In genomic region chr11:1245717-1246116, GRCh38 we compare ENCODE assay signal across 13 cellular contexts. TPM values are rescaled to one million over a fixed set of nuclear protein-coding genes. Genes with fewer than 3 reads are reported as not detected.
DNase-seq lines count a peak whose midpoint lies in the region; ATAC-seq, FAIRE-seq and TF ChIP-seq lines count a peak whose summit lies in the region.
"Not testable (repeated sequence)": the region's sequence is repeated elsewhere in the genome, so short reads cannot be mapped to it uniquely, and the experiment has no call there.
"Had no signal": no experiment of that assay in that cellular context is flagged by ENCODE, and none has a peak within 500 bp of the region (broad histone marks: within the 10 kb centered on the region; RNA-seq: fewer than 3 reads in every experiment).

No MANE protein-coding gene starts in this region.

- intact Hi-C loops in K562 (cut with micrococcal nuclease); Right ventricle myocardium inferior (cut with DNase I); mucosa of descending colon (cut with DNase I, micrococcal nuclease): not testable (repeated sequence)

- not testable (repeated sequence) for H2AK5ac ChIP-seq in neuronal stem cell (ENCODE audit: low read depth, low read length)

- H3K14ac ChIP-seq in neuronal stem cell (ENCODE audit: low read length) = not testable (repeated sequence)

- WGBS in K562 (ENCODE audit: insufficient coverage, low coverage, missing lambda C conversion rate) = 12% methylated on average over 9 of the region's 14 CpGs
- no CpG with 5 or more reads among the region's 14 CpGs for WGBS in neuronal stem cell (ENCODE audit: extremely low coverage in 2 of 2, insufficient read length in 2 of 2, insufficient replicate concordance in 1 of 2), 2 donors

- H3K9ac ChIP-seq in K562 (ENCODE audit: insufficient read depth in 1 of 2, low read depth in 2 of 2, low read length in 2 of 2) = not testable (repeated sequence)
- H3K9ac ChIP-seq in neuronal stem cell (ENCODE audit: low read depth, low read length, poor library complexity) = peak overlapping the region; percentile 70

- not testable (repeated sequence) for H3K4ac ChIP-seq in neuronal stem cell (ENCODE audit: low read length)

- H2AFZ ChIP-seq in K562 (ENCODE audit: low read depth, low read length); neuronal stem cell (ENCODE audit: low read length): not testable (repeated sequence)

- not testable (repeated sequence) for H4K20me1 ChIP-seq in K562 (replicated peaks; ENCODE audit: control insufficient read depth, insufficient read depth, low read length)

- H3K9me3 ChIP-seq in K562 (replicated peaks; ENCODE audit: control insufficient read depth, insufficient read depth, low read depth, low read length); mucosa of descending colon; neuronal stem cell (replicated peaks in 1 of 2; ENCODE audit: control insufficient read depth in 2 of 2, insufficient read depth in 1 of 2, low read depth in 1 of 2, low read length in 2 of 2): not testable (repeated sequence)

- not testable (repeated sequence) for H3K27ac ChIP-seq in K562 (ENCODE audit: extremely low read depth, low read depth, low read length); neuronal stem cell (replicated peaks; ENCODE audit: low read length)

- not testable (repeated sequence) for H2BK12ac ChIP-seq in neuronal stem cell (ENCODE audit: low read length)

- H2BK15ac ChIP-seq in neuronal stem cell (ENCODE audit: low read length) = not testable (repeated sequence)

- not testable (repeated sequence) for H3K36me3 ChIP-seq in K562 (ENCODE audit: control insufficient read depth, insufficient read depth, low read length); mucosa of descending colon (ENCODE audit: low read depth); neuronal stem cell (replicated peaks in 1 of 2; ENCODE audit: control insufficient read depth in 2 of 2, insufficient read depth in 2 of 2, low read length in 2 of 2)

- not testable (repeated sequence) for H2BK120ac ChIP-seq in neuronal stem cell (ENCODE audit: low read depth, low read length)

- not testable (repeated sequence) for H4K8ac ChIP-seq in neuronal stem cell (ENCODE audit: low read depth, low read length)

- not testable (repeated sequence) for H3K23ac ChIP-seq in neuronal stem cell (ENCODE audit: low read depth, low read length, poor library complexity)

- not testable (repeated sequence) for H3K9me1 ChIP-seq in K562 (ENCODE audit: control insufficient read depth, insufficient read depth, low read length)

- CTCF ChIA-PET in K562 (lab: Yijun Ruan, JAX; ENCODE audit: low intra/inter-chr PET ratio) = not testable (repeated sequence)

- BruUV-seq in K562 (replicated peaks; lab: Mats Ljungman, UMichigan) = not testable (repeated sequence)

- H3K27me3 ChIP-seq in K562 (ENCODE audit: control insufficient read depth in 2 of 2, insufficient read depth in 2 of 2, low read length in 2 of 2); neuronal stem cell (ENCODE audit: control insufficient read depth in 3 of 3, insufficient read depth in 3 of 3, low read depth in 1 of 3, low read length in 3 of 3): not testable (repeated sequence)

- not testable (repeated sequence) for H3K4me1 ChIP-seq in K562 (replicated peaks in 1 of 2; ENCODE audit: control insufficient read depth in 2 of 2, insufficient read depth in 2 of 2, low read length in 2 of 2); mucosa of descending colon (ENCODE audit: low read depth); neuronal stem cell (ENCODE audit: control insufficient read depth in 2 of 2, insufficient read depth in 1 of 2, low read depth in 1 of 2, low read length in 2 of 2)

- FAIRE-seq in K562 (lab: Jason Lieb, UNC) = not testable (repeated sequence)

- H3K18ac ChIP-seq in neuronal stem cell (ENCODE audit: low read length) = not testable (repeated sequence)

- in situ Hi-C loops in K562 (cut with MboI) = not testable (repeated sequence)

- H2BK5ac ChIP-seq in neuronal stem cell (ENCODE audit: low read length) = not testable (repeated sequence)

- not testable (repeated sequence) for DNase-seq in K562 (ENCODE audit: extremely low read depth in 1 of 4, low spot score in 3 of 4); neuronal stem cell (ENCODE audit: low spot score)
- DNase-seq in Right ventricle myocardium inferior (ENCODE audit: missing footprints) (peak; percentile 5), mucosa of descending colon (peak in 1 of 3 donors; percentile 51)

- H3K4me2 ChIP-seq in K562 (ENCODE audit: insufficient read depth, low read length); neuronal stem cell (ENCODE audit: insufficient read depth, low read length, poor library complexity, severe bottlenecking): not testable (repeated sequence)

- not testable (repeated sequence) for ATAC-seq in K562, Right ventricle myocardium inferior
- ATAC-seq in mucosa of descending colon = peak; percentile 35

- H3K4me3 ChIP-seq in K562; mucosa of descending colon; neuronal stem cell (ENCODE audit: low read length in 2 of 2): not testable (repeated sequence)

- TF ChIP-seq EP300 in K562 (IDR thresholded peaks at IDR 0.05; ENCODE audit: low read length) = not testable (repeated sequence)

- H3K79me1 ChIP-seq in neuronal stem cell (ENCODE audit: low read depth, low read length) = not testable (repeated sequence)

- not testable (repeated sequence) for H3K79me2 ChIP-seq in K562 (ENCODE audit: control insufficient read depth, insufficient read depth, low read length)

- not testable (repeated sequence) for H4K91ac ChIP-seq in neuronal stem cell (ENCODE audit: low read depth, low read length, poor library complexity)

- not testable (repeated sequence) for TF ChIP-seq POLR2A in K562 (conservative IDR thresholded peaks at IDR 0.05)

- POLR2A ChIA-PET in K562 (lab: Yijun Ruan, JAX) = not testable (repeated sequence)

- TF ChIP-seq RAD21 in K562 (CRISPR knock-in tag; conservative IDR thresholded peaks at IDR 0.05 in 1 of 2, IDR thresholded peaks at IDR 0.05 in 1 of 2) = not testable (repeated sequence)

- TF ChIP-seq CTCF in K562 (IDR thresholded peaks at IDR 0.05 in 2 of 3, conservative IDR thresholded peaks at IDR 0.05 in 1 of 3; ENCODE audit: insufficient read depth in 2 of 3, low read depth in 1 of 3, low read length in 3 of 3); mucosa of descending colon (IDR thresholded peaks at IDR 0.05): not testable (repeated sequence)

TF ChIP-seq in K562, 482 proteins besides CTCF, POLR2A, EP300 and RAD21:
- peak; percentile 83; the same call in 1 of the 2 replicates for TF ChIP-seq ZBTB9 (CRISPR knock-in tag; IDR thresholded peaks at IDR 0.05)

RNA-seq across cellular contexts. Expression of gene MUC5B, which starts 22.9 kb away (rescaled TPM):
- total RNA-seq in K562 (2011; cell fraction: chromatin; rRNA removed; ENCODE audit: low replicate concordance) = not detected in 2 replicates
- total RNA-seq in K562 (2011; cell fraction: nucleolus; rRNA removed) = not detected in 2 replicates
- not detected in 2 replicates for total RNA-seq in K562 (2011; cell fraction: nucleoplasm; rRNA removed)
- total RNA-seq in K562 (2014; rRNA removed) (0.04 TPM in 1 of 2 replicates, not detected in the other), K562 (2014; rRNA removed; fragmentation: Illumina TruSeq; extraction: Trizol) (not detected in 2 replicates), K562 (2015; rRNA removed; fragmentation: Illumina TruSeq; extraction: Trizol) (not detected in 2 replicates), K562 (2021) (0.95 and 1.2 TPM in 2 replicates), Right ventricle myocardium inferior (not detected), mucosa of descending colon (100 to 1,000 TPM; 133 to 431 (median 135) TPM)
- polyA plus RNA-seq in K562 (2011; rRNA removed) (under 0.01 TPM in 1 of 2 replicates, not detected in the other), K562 (2014; fragmentation: Illumina TruSeq; extraction: Trizol) (0.01 TPM in 1 of 2 replicates, not detected in the other), K562 (2014; fragmentation: Nextera tagmentation; extraction: Ambion mirVana) (not detected), K562 (2014; rRNA removed) (0.04 TPM in 1 of 2 replicates, not detected in the other)
- polyA plus RNA-seq in K562 (2011; cell fraction: cytosol; rRNA removed) = 0.01 TPM in 2 replicates
- not detected in 2 replicates for polyA plus RNA-seq in K562 (2011; cell fraction: nucleus; rRNA removed)
- 0.03 TPM in 2 replicates for polyA plus RNA-seq in K562 (2012)
- not detected in 2 replicates for polyA minus RNA-seq in K562 (2011; rRNA and poly(A)+ RNA removed)
- not detected in 2 replicates for polyA minus RNA-seq in K562 (2011; cell fraction: cytosol; rRNA and poly(A)+ RNA removed)
- under 0.01 TPM in 1 of 2 replicates, not detected in the other for polyA minus RNA-seq in K562 (2011; cell fraction: nucleus; rRNA and poly(A)+ RNA removed)
- polyA plus RNA-seq in neuronal stem cell (2013, experiment 1 of 2) = 0.01 TPM
- under 0.01 TPM for polyA plus RNA-seq in neuronal stem cell (2013, experiment 2 of 2)
- total RNA-seq: A673; CD4-positive, alpha-beta memory T cell; CD4-positive, CD25-positive, alpha-beta regulatory T cell; CD8-positive, alpha-beta memory T cell; Daoy; G401 had no signal
- polyA plus RNA-seq: AG04450; CD14-positive monocyte; CD4-positive, alpha-beta memory T cell; CD4-positive, CD25-positive, alpha-beta regulatory T cell; CD8-positive, alpha-beta memory T cell; GM12878 had no signal

Comparison
In these comparisons a context has a peak if more than half of its experiments do, and no peak if none do; other contexts are left out.
1. RNA of gene MUC5B, which starts 22.9 kb away (total RNA-seq): 133 to 431 TPM in mucosa of descending colon; 0.04 to 1.2 TPM in K562 and not detected in Right ventricle myocardium inferior (single experiment); every median in the first group is over 10 times any median in the second.